Comparison of ENCODE assay signal across 1 cellular context in the genomic region with DNA sequence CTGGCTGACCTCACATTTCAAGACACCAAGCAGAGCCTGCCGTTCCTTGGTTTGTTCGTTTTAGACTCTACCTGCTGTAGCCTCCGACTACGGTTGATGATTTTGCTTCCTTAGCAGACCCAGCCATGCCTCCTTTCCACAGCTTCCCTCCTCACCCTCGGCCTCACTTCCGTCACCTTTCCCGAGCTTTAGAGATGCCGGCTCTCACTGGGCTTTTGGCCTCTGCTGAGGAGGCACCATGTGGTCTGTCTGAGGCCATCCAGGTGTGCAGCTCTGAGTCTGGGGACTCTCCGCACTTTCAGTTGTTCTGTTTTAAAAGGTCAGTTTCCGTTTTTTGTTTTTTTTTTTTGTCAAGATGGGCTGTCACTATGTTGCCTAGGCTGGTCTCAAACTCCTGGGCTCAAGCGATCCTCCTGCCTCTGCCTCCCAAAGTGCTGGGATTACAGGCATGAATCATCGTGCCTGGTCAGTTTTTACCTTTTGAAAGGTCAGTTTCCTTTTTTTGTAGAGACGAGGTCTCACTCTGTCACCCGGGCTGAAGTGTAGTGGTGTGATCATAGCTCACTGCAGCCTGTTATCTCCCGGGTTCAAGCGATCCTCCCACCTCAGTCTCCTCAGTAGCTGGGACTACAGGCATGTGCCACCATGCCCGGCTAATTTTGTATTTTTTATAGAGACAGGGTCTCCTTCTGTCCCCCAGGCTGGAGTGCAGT.
TF ChIP-seq lines count a peak whose summit lies in the region.

No MANE protein-coding gene starts in this region.

TF ChIP-seq in SK-N-SH, 30 proteins besides CTCF, POLR2A, EP300 and RAD21 (continued from another document):
- TF ChIP-seq, protein P1, sequence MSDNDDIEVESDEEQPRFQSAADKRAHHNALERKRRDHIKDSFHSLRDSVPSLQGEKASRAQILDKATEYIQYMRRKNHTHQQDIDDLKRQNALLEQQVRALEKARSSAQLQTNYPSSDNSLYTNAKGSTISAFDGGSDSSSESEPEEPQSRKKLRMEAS (IDR thresholded peaks at IDR 0.05; ENCODE audit: low read depth) = no peak
- no peak for TF ChIP-seq ELF1 (IDR thresholded peaks at IDR 0.05)
- TF ChIP-seq TEAD4 (IDR thresholded peaks at IDR 0.05; ENCODE audit: borderline replicate concordance, insufficient read depth) = no peak
- TF ChIP-seq FOXM1 (IDR thresholded peaks at IDR 0.05; ENCODE audit: low read depth) = no peak
- TF ChIP-seq, protein P2, sequence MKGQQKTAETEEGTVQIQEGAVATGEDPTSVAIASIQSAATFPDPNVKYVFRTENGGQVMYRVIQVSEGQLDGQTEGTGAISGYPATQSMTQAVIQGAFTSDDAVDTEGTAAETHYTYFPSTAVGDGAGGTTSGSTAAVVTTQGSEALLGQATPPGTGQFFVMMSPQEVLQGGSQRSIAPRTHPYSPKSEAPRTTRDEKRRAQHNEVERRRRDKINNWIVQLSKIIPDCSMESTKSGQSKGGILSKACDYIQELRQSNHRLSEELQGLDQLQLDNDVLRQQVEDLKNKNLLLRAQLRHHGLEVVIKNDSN (IDR thresholded peaks at IDR 0.05; ENCODE audit: borderline replicate concordance, low read depth) = no peak
- TF ChIP-seq MEF2A (IDR thresholded peaks at IDR 0.05; ENCODE audit: borderline replicate concordance, low read depth) = no peak
- TF ChIP-seq, protein P3, sequence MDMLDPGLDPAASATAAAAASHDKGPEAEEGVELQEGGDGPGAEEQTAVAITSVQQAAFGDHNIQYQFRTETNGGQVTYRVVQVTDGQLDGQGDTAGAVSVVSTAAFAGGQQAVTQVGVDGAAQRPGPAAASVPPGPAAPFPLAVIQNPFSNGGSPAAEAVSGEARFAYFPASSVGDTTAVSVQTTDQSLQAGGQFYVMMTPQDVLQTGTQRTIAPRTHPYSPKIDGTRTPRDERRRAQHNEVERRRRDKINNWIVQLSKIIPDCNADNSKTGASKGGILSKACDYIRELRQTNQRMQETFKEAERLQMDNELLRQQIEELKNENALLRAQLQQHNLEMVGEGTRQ (IDR thresholded peaks at IDR 0.05; ENCODE audit: borderline replicate concordance, low read depth, low read length) = no peak
- no peak for TF ChIP-seq POLR2AphosphoS5 (IDR thresholded peaks at IDR 0.05; ENCODE audit: low read depth, low read length)
